ENCODE assay signal across 23 cellular contexts in the genomic region with DNA sequence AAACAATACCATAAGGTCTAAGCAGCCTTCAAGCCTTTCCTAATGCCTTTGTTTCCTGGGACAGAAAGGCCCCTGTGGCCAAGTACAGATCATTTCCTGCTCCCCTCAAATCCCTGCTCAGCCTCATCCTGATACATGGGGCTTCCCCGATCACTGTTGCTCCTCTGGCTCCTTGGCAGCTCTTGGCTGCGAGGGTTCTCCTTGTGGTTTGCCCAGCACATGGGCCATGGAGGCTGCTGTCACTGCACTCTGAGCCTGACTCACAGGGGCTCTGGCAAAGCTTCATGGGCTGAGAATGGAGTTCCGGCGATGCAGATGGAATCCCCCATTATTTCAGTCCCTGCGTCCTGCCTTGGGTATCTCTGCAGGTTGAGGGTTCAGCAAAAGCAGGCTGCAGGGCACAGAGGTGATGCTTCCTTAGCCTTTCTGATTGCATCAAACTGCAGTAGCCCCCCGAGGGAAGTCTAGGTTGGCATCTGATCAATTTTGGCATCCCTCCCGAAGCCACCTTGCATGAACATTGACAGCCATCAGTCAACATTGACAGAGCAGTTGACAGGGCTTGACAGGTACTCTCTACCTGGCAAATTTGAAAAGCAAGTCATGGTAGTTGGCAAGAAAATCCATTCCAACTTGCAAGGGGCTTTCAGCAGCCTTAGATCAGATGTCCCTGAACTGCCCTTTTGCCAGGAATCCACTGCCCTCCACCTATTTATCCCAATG.
DNase-seq lines count a peak whose midpoint lies in the region; ATAC-seq, FAIRE-seq and TF ChIP-seq lines count a peak whose summit lies in the region.
"Had no signal": no experiment of that assay in that cellular context is flagged by ENCODE, and none has a peak within 500 bp of the region (broad histone marks: within the 10 kb centered on the region; RNA-seq: fewer than 3 reads in every experiment).

No MANE protein-coding gene starts in this region.

- no peak for TF ChIP-seq EP300 in esophagus muscularis mucosa (IDR thresholded peaks at IDR 0.05)

- H3K4me3 ChIP-seq in AG10803 (ENCODE audit: low read length) (no peak overlapping the region), IMR-90 (ENCODE audit: insufficient read depth, low read depth, low read length) (no peak overlapping the region), esophagus muscularis mucosa (no peak overlapping the region), breast epithelium (no peak overlapping the region)
- H3K4me3 ChIP-seq: BLaER1 had no signal

- no peaks in the 10 kb centered on the region for H3K27me3 Mint-ChIP-seq in neural crest cell (ENCODE audit: low read depth)
- H3K27me3 Mint-ChIP-seq: CD4-positive, alpha-beta T cell had no signal

- H3K27me3 ChIP-seq in IMR-90 (ENCODE audit: control insufficient read depth, insufficient read depth, low read length) (no peaks in the 10 kb centered on the region), esophagus muscularis mucosa (no peaks in the 10 kb centered on the region), breast epithelium (no peaks in the 10 kb centered on the region)
- H3K27me3 ChIP-seq: BLaER1 had no signal

- no peak overlapping the region for H3K23ac ChIP-seq in IMR-90 (ENCODE audit: low read depth, low read length)

- no peak overlapping the region for H2AK5ac ChIP-seq in IMR-90 (ENCODE audit: low read depth, low read length)

- POLR2A ChIA-PET in IMR-90 (lab: Charles Lee; ENCODE audit: unreplicated experiment): no interaction called here

- no peak overlapping the region for H3K4ac ChIP-seq in IMR-90 (ENCODE audit: low read depth, low read length)

- H4K91ac ChIP-seq in IMR-90 (ENCODE audit: insufficient read depth, low read depth, low read length): no peak overlapping the region

- peak overlapping the region; percentile 23 for H2AFZ ChIP-seq in IMR-90 (replicated peaks; ENCODE audit: low read length, poor library complexity)

- peak; percentile 18 for DNase-seq in AG10803 (ENCODE audit: low read depth)
- DNase-seq in IMR-90: no peak
- DNase-seq in glomerular visceral epithelial cell (ENCODE audit: extremely low spot score): peak; percentile 79
- DNase-seq in neural crest cell (ENCODE audit: low read depth, low spot score): no peak
- no peak for DNase-seq in GM19239 (ENCODE audit: insufficient read length, low spot score)
- DNase-seq in esophagus muscularis mucosa (ENCODE audit: extremely low spot score): no peak
- no peak for DNase-seq in breast epithelium (ENCODE audit: low spot score in 2 of 2)
- DNase-seq: CD4-positive, alpha-beta T cell; DND-41; H7; Kasumi-1; MM.1S; NCI-H1048; NCI-H1417 treated with DMSO at 0.1 percent for 48 hours; NCI-H187; NCI-H446; NCI-H526; OCI-M1 had no signal

- no peak overlapping the region for H3K18ac ChIP-seq in IMR-90 (ENCODE audit: low read depth, low read length)

- no peak overlapping the region for H2BK5ac ChIP-seq in IMR-90 (ENCODE audit: low read depth, low read length, poor library complexity, severe bottlenecking)

- no peaks in the 10 kb centered on the region for H3K36me3 ChIP-seq in IMR-90 (ENCODE audit: control insufficient read depth, insufficient read depth, low read length)
- no peaks in the 10 kb centered on the region for H3K36me3 ChIP-seq in esophagus muscularis mucosa
- no peaks in the 10 kb centered on the region for H3K36me3 ChIP-seq in breast epithelium
- H3K36me3 ChIP-seq: BLaER1 had no signal

- in situ Hi-C loops in IMR-90 (cut with MboI; ENCODE audit: low sequenced_read_pairs): no loop called here

- peaks cover 27% of the 10 kb centered on the region for H3K36me3 Mint-ChIP-seq in neural crest cell (ENCODE audit: low read depth)

- no peak overlapping the region for H3K4me3 Mint-ChIP-seq in neural crest cell
- H3K4me3 Mint-ChIP-seq: CD4-positive, alpha-beta T cell had no signal

- no peaks in the 10 kb centered on the region for H3K4me1 ChIP-seq in IMR-90 (ENCODE audit: control insufficient read depth, insufficient read depth, low read length)
- H3K4me1 ChIP-seq in esophagus muscularis mucosa: peaks cover 0 to under 1% (median 0%) of the 10 kb centered on the region in 4 donors
- H3K4me1 ChIP-seq in breast epithelium: no peaks in the 10 kb centered on the region
- H3K4me1 ChIP-seq: BLaER1 had no signal

- H2BK15ac ChIP-seq in IMR-90 (ENCODE audit: low read depth, low read length): no peak overlapping the region

- H4K20me1 ChIP-seq in IMR-90 (ENCODE audit: insufficient read depth, low read length): no peaks in the 10 kb centered on the region
- H4K20me1 ChIP-seq: BLaER1 had no signal

- intact Hi-C loops in IMR-90 (cut with micrococcal nuclease): no loop called here
- intact Hi-C loops in esophagus muscularis mucosa (cut with DNase I): no loop called here
- intact Hi-C loops in breast epithelium (cut with DNase I; ENCODE audit: low total_unique reads): no loop called here

- 68% methylated on average over 4 of the region's 7 CpGs; no CpG with 5 or more reads in 1 of the 2 experiments for WGBS in IMR-90 (ENCODE audit: extremely low coverage in 2 of 2, insufficient read length in 1 of 2), 2 experiments
- WGBS in esophagus muscularis mucosa: 96% methylated on average over 7 of the region's 7 CpGs

- H2BK120ac ChIP-seq in IMR-90 (ENCODE audit: low read depth, low read length): no peak overlapping the region

- H3K9me1 ChIP-seq in IMR-90 (ENCODE audit: insufficient read depth, low read length): no peaks in the 10 kb centered on the region

- no peak overlapping the region for H2BK20ac ChIP-seq in IMR-90 (ENCODE audit: low read depth, low read length)

- no peak overlapping the region for H3K9ac ChIP-seq in IMR-90 (ENCODE audit: low read depth, low read length)
- H3K9ac ChIP-seq: BLaER1 had no signal

- H3K27ac Mint-ChIP-seq in neural crest cell (ENCODE audit: unreplicated experiment): peak overlapping the region; percentile 69
- H3K27ac Mint-ChIP-seq: CD4-positive, alpha-beta T cell had no signal

- H3K14ac ChIP-seq in IMR-90 (replicated peaks; ENCODE audit: low read depth, low read length): no peak overlapping the region

- ATAC-seq in IMR-90 (ENCODE audit: low read depth) (no peak), GM18873 (IDR thresholded peaks at IDR 0.05; ENCODE audit: low FRiP score, unreplicated experiment) (no peak)
- ATAC-seq: Right ventricle myocardium inferior had no signal

- TF ChIP-seq POLR2A in IMR-90 (IDR thresholded peaks at IDR 0.05; ENCODE audit: low read depth, low read length) (no peak), esophagus muscularis mucosa (IDR thresholded peaks at IDR 0.05; ENCODE audit: low read depth) (no peak), breast epithelium (IDR thresholded peaks at IDR 0.05) (no peak)

- no peak overlapping the region for H3K4me2 ChIP-seq in IMR-90 (ENCODE audit: low read depth, low read length)
- H3K4me2 ChIP-seq: BLaER1 had no signal

- H3K27ac ChIP-seq in IMR-90 (ENCODE audit: insufficient read depth, low read length): no peak overlapping the region
- no peak overlapping the region for H3K27ac ChIP-seq in esophagus muscularis mucosa (replicated peaks in 1 of 4)
- H3K27ac ChIP-seq in breast epithelium: no peak overlapping the region
- H3K27ac ChIP-seq: BLaER1 had no signal

- no peak for TF ChIP-seq RAD21 in IMR-90 (IDR thresholded peaks at IDR 0.05; ENCODE audit: low read length)

- CTCF ChIA-PET in IMR-90 (lab: Yijun Ruan, JAX): no interaction called here

- peaks cover 6% of the 10 kb centered on the region for H3K9me3 Mint-ChIP-seq in neural crest cell

- dilution Hi-C loops in IMR-90 (cut with HindIII; ENCODE audit: low sequenced_read_pairs, unreplicated experiment): no loop called here

- no peaks in the 10 kb centered on the region for H3K79me1 ChIP-seq in IMR-90 (ENCODE audit: low read depth in 1 of 2, low read length in 2 of 2)

- 0 out of 2 replicates have a peak, but pooled peaks cover 2% of the 10 kb centered on the region for H3K9me3 ChIP-seq in IMR-90 (ENCODE audit: control insufficient read depth, insufficient read depth, low read length)
- H3K9me3 ChIP-seq in esophagus muscularis mucosa: no peaks in the 10 kb centered on the region
- no peaks in the 10 kb centered on the region for H3K9me3 ChIP-seq in breast epithelium
- H3K9me3 ChIP-seq: Caco-2 had no signal

- no peak for TF ChIP-seq CTCF in AG10803 (conservative IDR thresholded peaks at IDR 0.05; ENCODE audit: low read length)
- no peak for TF ChIP-seq CTCF in IMR-90 (conservative IDR thresholded peaks at IDR 0.05; ENCODE audit: low read depth, low read length)
- no peak for TF ChIP-seq CTCF in neural crest cell (conservative IDR thresholded peaks at IDR 0.05)
- TF ChIP-seq CTCF in esophagus muscularis mucosa (IDR thresholded peaks at IDR 0.05): no peak
- no peak for TF ChIP-seq CTCF in breast epithelium (IDR thresholded peaks at IDR 0.05)

- H4K8ac ChIP-seq in IMR-90 (ENCODE audit: low read depth in 2 of 2, low read length in 2 of 2): no peak overlapping the region

- no peak overlapping the region for H3K56ac ChIP-seq in IMR-90 (ENCODE audit: extremely low read depth, insufficient read depth, low read length)

- no peak for FAIRE-seq in GM19239 (lab: Jason Lieb, UNC)
- FAIRE-seq: G401.6 had no signal

- no TSS peak for BruUV-seq in IMR-90 (replicated peaks; lab: Mats Ljungman, UMichigan)

- H2AK9ac ChIP-seq in IMR-90 (replicated peaks; ENCODE audit: low read depth, low read length, poor library complexity): no peak overlapping the region

- no peak overlapping the region for H4K5ac ChIP-seq in IMR-90 (ENCODE audit: low read depth, low read length)

- peaks cover 15% of the 10 kb centered on the region for H3K4me1 Mint-ChIP-seq in neural crest cell

TF ChIP-seq in IMR-90, 13 proteins besides CTCF, POLR2A, EP300 and RAD21:
- no peak for TF ChIP-seq RCOR1 (IDR thresholded peaks at IDR 0.05; ENCODE audit: insufficient replicate concordance, low read length)
- TF ChIP-seq RFX5 (IDR thresholded peaks at IDR 0.05; ENCODE audit: low read depth, low read length): no peak
TF ChIP-seq in IMR-90: peak in this region for 0.

Comparison
In these comparisons a context has a peak if more than half of its experiments do, and no peak if none do; other contexts are left out.
1. DNase-seq: peak in AG10803 (single experiment) and glomerular visceral epithelial cell (single experiment); none in IMR-90 (single experiment), neural crest cell (single experiment), GM19239 (single experiment), esophagus muscularis mucosa (single experiment) and breast epithelium (0 of 2).